2 cellular contexts compared by ENCODE assay signal in genomic region chr4:77159798-77160197, GRCh38.
TF ChIP-seq lines count a peak whose summit lies in the region.

No MANE protein-coding gene starts in this region.

TF ChIP-seq in SK-N-SH, 30 proteins besides CTCF, POLR2A, EP300 and RAD21 (continued from another document):
- TF ChIP-seq NRF1 (IDR thresholded peaks at IDR 0.05; ENCODE audit: low read depth, low read length) = no peak
- no peak for TF ChIP-seq SMC3 (IDR thresholded peaks at IDR 0.05; ENCODE audit: low read depth, low read length)

TF ChIP-seq in SK-N-SH treated with all-trans-retinoic acid at 6 μM for 48 hours, 23 proteins besides CTCF, POLR2A, EP300 and RAD21 (continued from another document):
- TF ChIP-seq TCF4 (CRISPR knock-in tag; IDR thresholded peaks at IDR 0.05; ENCODE audit: borderline replicate concordance) = no peak
- no peak for TF ChIP-seq CREB5 (CRISPR knock-in tag; IDR thresholded peaks at IDR 0.05; ENCODE audit: low read depth)
- TF ChIP-seq SNAI2 (CRISPR knock-in tag; IDR thresholded peaks at IDR 0.05) = no peak
- TF ChIP-seq PPARA (CRISPR knock-in tag; IDR thresholded peaks at IDR 0.05; ENCODE audit: borderline replicate concordance) = no peak
- TF ChIP-seq ZC3H10 (CRISPR knock-in tag; IDR thresholded peaks at IDR 0.05) = no peak
- TF ChIP-seq ISL1 (CRISPR knock-in tag; IDR thresholded peaks at IDR 0.05) = no peak
- no peak for TF ChIP-seq PATZ1 (CRISPR knock-in tag; IDR thresholded peaks at IDR 0.05; ENCODE audit: borderline replicate concordance)
- no peak for TF ChIP-seq ZNF565 (CRISPR knock-in tag; conservative IDR thresholded peaks at IDR 0.05; ENCODE audit: low read depth)
- no peak for TF ChIP-seq TSHZ2 (CRISPR knock-in tag; IDR thresholded peaks at IDR 0.05)
- TF ChIP-seq OSR1 (CRISPR knock-in tag; IDR thresholded peaks at IDR 0.05) = no peak
- TF ChIP-seq GLIS3 (CRISPR knock-in tag; IDR thresholded peaks at IDR 0.05) = no peak
- no peak for TF ChIP-seq ARNTL (CRISPR knock-in tag; IDR thresholded peaks at IDR 0.05; ENCODE audit: borderline replicate concordance, low read depth)
- no peak for TF ChIP-seq ZNF70 (CRISPR knock-in tag; IDR thresholded peaks at IDR 0.05)
- no peak for TF ChIP-seq POU6F1 (CRISPR knock-in tag; IDR thresholded peaks at IDR 0.05; ENCODE audit: borderline replicate concordance, low read depth)
- no peak for TF ChIP-seq ZFP3 (CRISPR knock-in tag; IDR thresholded peaks at IDR 0.05)
TF ChIP-seq in SK-N-SH treated with all-trans-retinoic acid at 6 μM for 48 hours: peak in this region for 0.
